Comparison of ENCODE assay signal across 9 cellular contexts in the genomic region with DNA sequence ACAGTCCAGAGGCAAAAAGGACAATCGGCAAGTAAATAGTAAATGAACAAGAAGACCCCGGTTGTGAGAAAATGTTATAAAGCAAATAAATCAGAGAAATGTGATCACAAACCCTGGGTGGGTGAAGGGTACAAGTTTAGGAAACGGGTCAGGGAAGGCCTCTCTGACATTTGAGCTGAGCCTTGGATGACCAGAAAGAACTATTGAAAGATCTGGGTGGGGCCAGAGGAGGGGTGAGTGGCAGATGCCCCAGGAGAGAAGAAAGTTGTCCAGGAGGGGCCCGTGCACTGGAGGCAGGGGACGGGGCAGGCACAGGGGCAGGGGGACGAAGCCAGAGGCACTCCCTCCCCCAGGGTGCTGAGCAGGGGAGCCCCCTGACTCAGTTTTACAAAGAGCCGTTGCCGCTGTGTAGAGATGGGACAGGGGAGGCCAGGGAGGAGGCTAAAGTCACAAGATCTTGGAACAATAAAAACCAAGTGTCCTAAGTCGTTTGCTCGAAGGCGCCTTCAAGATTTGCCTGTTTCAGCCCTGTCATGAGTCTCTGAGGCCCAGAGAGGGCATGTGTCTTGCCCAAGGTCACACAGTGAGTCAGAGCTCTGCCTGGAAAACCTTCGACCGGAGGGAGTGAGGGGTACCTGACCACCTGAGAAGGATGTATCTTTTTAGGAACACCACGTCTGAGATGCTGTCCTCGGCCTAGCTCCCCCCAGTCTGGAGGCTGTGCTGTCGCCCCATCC. TPM values are rescaled to one million over a fixed set of nuclear protein-coding genes. Genes with fewer than 3 reads are reported as not detected.
DNase-seq lines count a peak whose midpoint lies in the region; ATAC-seq and TF ChIP-seq lines count a peak whose summit lies in the region.
"Had no signal": no experiment of that assay in that cellular context is flagged by ENCODE, and none has a peak within 500 bp of the region (broad histone marks: within the 10 kb centered on the region; RNA-seq: fewer than 3 reads in every experiment).

No MANE protein-coding gene starts in this region.

- H3K27ac ChIP-seq in lung (ENCODE audit: low read depth in 1 of 2, low read length in 1 of 2), result peak overlapping the region; percentile 74 to 84
- H3K27ac ChIP-seq in subcutaneous abdominal adipose tissue (ENCODE audit: low read depth, low read length), result peak overlapping the region; percentile 74

- 79 to 83% methylated on average over 16 of the region's 16 CpGs for whole genome bisulfite sequencing in lung, 2 donors

- H3K36me3 ChIP-seq in lung (ENCODE audit: control insufficient read depth in 2 of 2, insufficient read depth in 2 of 2, low read length in 2 of 2) (no peaks in the 10 kb centered on the region), subcutaneous abdominal adipose tissue (ENCODE audit: control insufficient read depth in 5 of 5, insufficient read depth in 5 of 5, low read length in 5 of 5) (no peaks in the 10 kb centered on the region)

- H3K27me3 ChIP-seq in lung (ENCODE audit: control insufficient read depth, insufficient read depth) (no peaks in the 10 kb centered on the region), subcutaneous abdominal adipose tissue (ENCODE audit: control insufficient read depth in 5 of 5, insufficient read depth in 4 of 5, low read length in 5 of 5) (peaks cover 4 to 41% (median 16%) of the 10 kb centered on the region in 5 donors)

- no peaks in the 10 kb centered on the region for H3K9me3 ChIP-seq in lung (ENCODE audit: control insufficient read depth in 2 of 2, insufficient read depth in 1 of 2, low read length in 1 of 2)
- H3K9me3 ChIP-seq in subcutaneous abdominal adipose tissue (ENCODE audit: control insufficient read depth in 5 of 5, low read length in 5 of 5), result no peaks in the 10 kb centered on the region

- intact Hi-C loops in activated T-helper 2 cell treated with anti-CD3 and anti-CD28 coated beads, Interferon-gamma antibody, Interleukin-2, Interleukin-4, amounts not matched to agents 10 μg/mL and 5 μg/mL and 100 μg/mL, durations not matched to agents 14 hours and 24 hours and 36 hours (cut with micrococcal nuclease), result no loop called here

- no peak for ATAC-seq in activated T-cell treated with anti-CD3 and anti-CD28 coated beads, Interleukin-2, amount 50 U/mL, for 72 hours (replicated peaks in 1 of 2)
- ATAC-seq in lung (ENCODE audit: insufficient read depth, low FRiP score) (no peak), GM19023 (IDR thresholded peaks at IDR 0.05; ENCODE audit: unreplicated experiment) (no peak), GM18520 (IDR thresholded peaks at IDR 0.05; ENCODE audit: unreplicated experiment) (no peak)

- H3K27ac Mint-ChIP-seq in activated T-cell treated with anti-CD3 and anti-CD28 coated beads, Interleukin-2, amount 50 U/mL, for 72 hours, result peak overlapping the region; percentile 19
- H3K27ac Mint-ChIP-seq in activated T-helper 2 cell treated with anti-CD3 and anti-CD28 coated beads, Interferon-gamma antibody, Interleukin-2, Interleukin-4, amounts not matched to agents 10 μg/mL and 5 μg/mL and 100 μg/mL, durations not matched to agents 14 hours and 24 hours and 36 hours, result peak overlapping the region; percentile 97

- H3K9me3 Mint-ChIP-seq in activated T-cell treated with anti-CD3 and anti-CD28 coated beads, Interleukin-2, amount 50 U/mL, for 72 hours, result no peaks in the 10 kb centered on the region
- no peaks in the 10 kb centered on the region for H3K9me3 Mint-ChIP-seq in activated T-helper 2 cell treated with anti-CD3 and anti-CD28 coated beads, Interferon-gamma antibody, Interleukin-2, Interleukin-4, amounts not matched to agents 10 μg/mL and 5 μg/mL and 100 μg/mL, durations not matched to agents 14 hours and 24 hours and 36 hours

- H3K27me3 Mint-ChIP-seq in activated T-cell treated with anti-CD3 and anti-CD28 coated beads, Interleukin-2, amount 50 U/mL, for 72 hours (ENCODE audit: low read depth), result peaks cover 29% of the 10 kb centered on the region
- peaks cover 6% of the 10 kb centered on the region for H3K27me3 Mint-ChIP-seq in activated T-helper 2 cell treated with anti-CD3 and anti-CD28 coated beads, Interferon-gamma antibody, Interleukin-2, Interleukin-4, amounts not matched to agents 10 μg/mL and 5 μg/mL and 100 μg/mL, durations not matched to agents 14 hours and 24 hours and 36 hours (ENCODE audit: low read depth)

- DNase-seq in activated T-cell treated with anti-CD3 and anti-CD28 coated beads, Interleukin-2, amount 50 U/mL, for 72 hours, result no peak
- DNase-seq in activated T-cell treated with anti-CD3 and anti-CD28 coated beads, Interleukin-2, amount 50 U/mL, for 1 hour, result no peak
- no peak for DNase-seq in activated T-helper 2 cell treated with anti-CD3 and anti-CD28 coated beads, Interferon-gamma antibody, Interleukin-2, Interleukin-4, amounts not matched to agents 10 μg/mL and 5 μg/mL and 100 μg/mL, durations not matched to agents 14 hours and 24 hours and 36 hours (ENCODE audit: low spot score)
- no peak for DNase-seq in lung (ENCODE audit: low spot score)
- DNase-seq in cerebellum (ENCODE audit: low spot score), result no peak
- DNase-seq: NCI-H1436 treated with DMSO at 0.1 percent for 48 hours had no signal

- H3K4me1 ChIP-seq in lung (ENCODE audit: control insufficient read depth in 2 of 2, insufficient read depth in 2 of 2, low read length in 2 of 2) (peaks cover 7 to 27% of the 10 kb centered on the region in 2 donors), subcutaneous abdominal adipose tissue (ENCODE audit: control insufficient read depth in 5 of 5, insufficient read depth in 5 of 5, low read length in 5 of 5) (peaks cover 2 to 34% (median 20%) of the 10 kb centered on the region in 5 donors)

- H3K4me1 Mint-ChIP-seq in activated T-cell treated with anti-CD3 and anti-CD28 coated beads, Interleukin-2, amount 50 U/mL, for 72 hours (ENCODE audit: low read depth), result peaks cover 25% of the 10 kb centered on the region
- H3K4me1 Mint-ChIP-seq in activated T-helper 2 cell treated with anti-CD3 and anti-CD28 coated beads, Interferon-gamma antibody, Interleukin-2, Interleukin-4, amounts not matched to agents 10 μg/mL and 5 μg/mL and 100 μg/mL, durations not matched to agents 14 hours and 24 hours and 36 hours (ENCODE audit: low read depth), result peaks cover 23% of the 10 kb centered on the region

- no peak overlapping the region for H3K4me3 ChIP-seq in lung
- H3K4me3 ChIP-seq in subcutaneous abdominal adipose tissue (ENCODE audit: low read depth in 1 of 5, low read length in 5 of 5), result no peak overlapping the region

- TF ChIP-seq CTCF in lung (IDR thresholded peaks at IDR 0.05; ENCODE audit: control extremely low read depth, extremely low read depth), result no peak

- no peak overlapping the region for H3K4me3 Mint-ChIP-seq in activated T-cell treated with anti-CD3 and anti-CD28 coated beads, Interleukin-2, amount 50 U/mL, for 72 hours
- H3K4me3 Mint-ChIP-seq in activated T-helper 2 cell treated with anti-CD3 and anti-CD28 coated beads, Interferon-gamma antibody, Interleukin-2, Interleukin-4, amounts not matched to agents 10 μg/mL and 5 μg/mL and 100 μg/mL, durations not matched to agents 14 hours and 24 hours and 36 hours (ENCODE audit: low read depth), result no peak overlapping the region

- peak overlapping the region in 3 of 5 donors; percentile 19 to 45 (median 32) for H3K9ac ChIP-seq in subcutaneous abdominal adipose tissue (ENCODE audit: low read length in 5 of 5)

- H3K36me3 Mint-ChIP-seq in activated T-cell treated with anti-CD3 and anti-CD28 coated beads, Interleukin-2, amount 50 U/mL, for 72 hours (ENCODE audit: insufficient read depth in 2 of 2), result no peaks in the 10 kb centered on the region
- H3K36me3 Mint-ChIP-seq in activated T-helper 2 cell treated with anti-CD3 and anti-CD28 coated beads, Interferon-gamma antibody, Interleukin-2, Interleukin-4, amounts not matched to agents 10 μg/mL and 5 μg/mL and 100 μg/mL, durations not matched to agents 14 hours and 24 hours and 36 hours (ENCODE audit: low read depth), result no peaks in the 10 kb centered on the region

RNA-seq across cellular contexts. Expression of a gene that starts 10.8 kb away (rescaled TPM):
- total RNA-seq in activated T-cell treated with anti-CD3 and anti-CD28 coated beads, Interleukin-2, amount 50 U/mL, for 72 hours, result 1 to 10 TPM; 2.9 to 4.6 TPM
- 3.3 and 4.2 TPM in 2 replicates for total RNA-seq in activated T-helper 2 cell treated with anti-CD3 and anti-CD28 coated beads, Interferon-gamma antibody, Interleukin-2, Interleukin-4, amounts not matched to agents 10 μg/mL and 5 μg/mL and 100 μg/mL, durations not matched to agents 14 hours and 24 hours and 36 hours
- total RNA-seq in lung (10 to 100 TPM; 19.7 to 39.4 TPM), cerebellum (6.9 TPM)
- polyA plus RNA-seq in lung, result 10 to 100 TPM in 1 of 2 donors, 1 to 10 TPM in 1; 9.8 to 56.7 TPM
